ENCODE assay signal across 15 cellular contexts in genomic region chr14:58815046-58815701, GRCh38.
DNase-seq lines count a peak whose midpoint lies in the region; TF ChIP-seq lines count a peak whose summit lies in the region.
"Had no signal": no experiment of that assay in that cellular context is flagged by ENCODE, and none has a peak within 500 bp of the region (broad histone marks: within the 10 kb centered on the region; RNA-seq: fewer than 3 reads in every experiment).

No MANE protein-coding gene starts in this region.

- H4K20me1 ChIP-seq in osteoblast (ENCODE audit: insufficient read depth, low read length): no peaks in the 10 kb centered on the region

- H3K4me2 ChIP-seq in osteoblast (ENCODE audit: insufficient read depth, low read length): peak overlapping the region; percentile 50

- no peaks in the 10 kb centered on the region for H3K36me3 Mint-ChIP-seq in immature natural killer cell
- H3K36me3 Mint-ChIP-seq: activated naive CD4-positive, alpha-beta T cell treated with anti-CD3 and anti-CD28 coated beads, Interleukin-2, amount 10 ng/mL, durations not matched to agents 7 days and 5 days; CD8-positive, alpha-beta T cell had no signal

- H2AFZ ChIP-seq in osteoblast (ENCODE audit: low read length): no peak overlapping the region

- peak overlapping the region in 1 of 59 donors; percentile 0 for H3K4me3 ChIP-seq in dorsolateral prefrontal cortex
- H3K4me3 ChIP-seq in osteoblast (ENCODE audit: insufficient read depth, low read length): no peak overlapping the region
- H3K4me3 ChIP-seq: colonic mucosa, right lobe of liver, SK-N-MC had no signal

- H3K4me1 ChIP-seq in osteoblast (ENCODE audit: insufficient read depth, low read length): peaks cover 33% of the 10 kb centered on the region
- H3K4me1 ChIP-seq: colonic mucosa, foreskin keratinocyte, right lobe of liver had no signal

- no peaks in the 10 kb centered on the region for H3K4me1 Mint-ChIP-seq in immature natural killer cell
- H3K4me1 Mint-ChIP-seq: activated naive CD4-positive, alpha-beta T cell treated with anti-CD3 and anti-CD28 coated beads, Interleukin-2, amount 10 ng/mL, durations not matched to agents 7 days and 5 days had no signal

- peak; percentile 82 for DNase-seq in EH (ENCODE audit: low read depth)
- DNase-seq in NCI-H146 treated with DMSO at 0.1 percent for 48 hours (lab: John Stamatoyannopoulos, UW; ENCODE audit: unreplicated experiment): peak; percentile 32
- DNase-seq in dorsolateral prefrontal cortex: no peak
- no peak for DNase-seq in osteoblast (ENCODE audit: insufficient read length, low spot score, missing footprints)
- DNase-seq in medulla oblongata (ENCODE audit: extremely low spot score): no peak
- DNase-seq in immature natural killer cell: no peak
- no peak for DNase-seq in HEK293T (ENCODE audit: extremely low spot score)
- DNase-seq: activated naive CD4-positive, alpha-beta T cell treated with anti-CD3 and anti-CD28 coated beads, Interleukin-2, amount 10 ng/mL, durations not matched to agents 7 days and 5 days; CD8-positive, alpha-beta T cell; colonic mucosa; NCI-H1436 treated with DMSO at 0.1 percent for 48 hours; right lobe of liver had no signal

- intact Hi-C loops in dorsolateral prefrontal cortex (cut with DNase I): no loop called here

- no peaks in the 10 kb centered on the region for H3K9me3 Mint-ChIP-seq in immature natural killer cell
- H3K9me3 Mint-ChIP-seq: activated naive CD4-positive, alpha-beta T cell treated with anti-CD3 and anti-CD28 coated beads, Interleukin-2, amount 10 ng/mL, durations not matched to agents 7 days and 5 days; CD8-positive, alpha-beta T cell; stimulated activated naive CD8-positive, alpha-beta T cell treated with anti-CD3 and anti-CD28 coated beads, Interleukin-15, Interleukin-2, amounts not matched to agents 100 ng/mL and 50 ng/mL, for 24 hours had no signal

- no peak overlapping the region for H3K27ac Mint-ChIP-seq in immature natural killer cell
- H3K27ac Mint-ChIP-seq: activated naive CD4-positive, alpha-beta T cell treated with anti-CD3 and anti-CD28 coated beads, Interleukin-2, amount 10 ng/mL, durations not matched to agents 7 days and 5 days; CD8-positive, alpha-beta T cell; stimulated activated naive CD8-positive, alpha-beta T cell treated with anti-CD3 and anti-CD28 coated beads, Interleukin-15, Interleukin-2, amounts not matched to agents 100 ng/mL and 50 ng/mL, for 24 hours had no signal

- H3K9me3 ChIP-seq in osteoblast (ENCODE audit: low read depth, low read length): no peaks in the 10 kb centered on the region
- H3K9me3 ChIP-seq: colonic mucosa, right lobe of liver had no signal

- H3K27me3 ChIP-seq in dorsolateral prefrontal cortex (no peaks in the 10 kb centered on the region), osteoblast (ENCODE audit: insufficient read depth, low read length) (no peaks in the 10 kb centered on the region)
- H3K27me3 ChIP-seq: colonic mucosa, right lobe of liver had no signal

- no peak overlapping the region for H3K4me3 Mint-ChIP-seq in immature natural killer cell
- H3K4me3 Mint-ChIP-seq: activated naive CD4-positive, alpha-beta T cell treated with anti-CD3 and anti-CD28 coated beads, Interleukin-2, amount 10 ng/mL, durations not matched to agents 7 days and 5 days; CD8-positive, alpha-beta T cell; stimulated activated naive CD8-positive, alpha-beta T cell treated with anti-CD3 and anti-CD28 coated beads, Interleukin-15, Interleukin-2, amounts not matched to agents 100 ng/mL and 50 ng/mL, for 24 hours had no signal

- peaks cover 0 to 2% (median 1%) of the 10 kb centered on the region in 3 donors for H3K27me3 Mint-ChIP-seq in immature natural killer cell (ENCODE audit: low read depth in 3 of 3)

- POLR2A ChIA-PET in HEK293T (lab: Yijun Ruan, JAX): no interaction called here

- TF ChIP-seq CTCF in dorsolateral prefrontal cortex (IDR thresholded peaks at IDR 0.05 in 54 of 56, conservative IDR thresholded peaks at IDR 0.05 in 2 of 56; ENCODE audit: low read depth in 1 of 56, partially characterized antibody in 56 of 56): no peak
- no peak for TF ChIP-seq CTCF in osteoblast (IDR thresholded peaks at IDR 0.05; ENCODE audit: extremely low read depth, low read depth, low read length)

- H3K27ac ChIP-seq in dorsolateral prefrontal cortex: peak overlapping the region in 44 of 59 donors; percentile 4 to 92 (median 74)
- H3K27ac ChIP-seq in osteoblast (ENCODE audit: low read depth, low read length): peak overlapping the region; percentile 55
- H3K27ac ChIP-seq: colonic mucosa, foreskin keratinocyte, right lobe of liver, SK-N-MC had no signal

- H3K36me3 ChIP-seq in osteoblast (ENCODE audit: insufficient read depth, low read length): no peaks in the 10 kb centered on the region
- H3K36me3 ChIP-seq: colonic mucosa, right lobe of liver had no signal

- no peaks in the 10 kb centered on the region for H3K79me2 ChIP-seq in osteoblast (ENCODE audit: insufficient read depth, low read length)

- CTCF ChIA-PET in HEK293T (lab: Yijun Ruan, JAX): no interaction called here

TF ChIP-seq in HEK293T, 16 proteins besides CTCF, POLR2A, EP300 and RAD21:
- TF ChIP-seq FOXA1 (IDR thresholded peaks at IDR 0.05) (no peak), SUZ12 (IDR thresholded peaks at IDR 0.05) (no peak), TARDBP (IDR thresholded peaks at IDR 0.05) (no peak), HDGF (IDR thresholded peaks at IDR 0.05; ENCODE audit: borderline replicate concordance) (no peak), NFRKB (IDR thresholded peaks at IDR 0.05) (no peak), FOXK2 (IDR thresholded peaks at IDR 0.05) (no peak), L3MBTL2 (conservative IDR thresholded peaks at IDR 0.05) (no peak), SP1 (IDR thresholded peaks at IDR 0.05) (no peak), ARNT (IDR thresholded peaks at IDR 0.05) (no peak), ZNF384 (IDR thresholded peaks at IDR 0.05) (no peak), FOXM1 (IDR thresholded peaks at IDR 0.05; ENCODE audit: borderline replicate concordance) (no peak), LEF1 (IDR thresholded peaks at IDR 0.05; ENCODE audit: borderline replicate concordance) (no peak), CTBP1 (IDR thresholded peaks at IDR 0.05; ENCODE audit: borderline replicate concordance) (no peak), PKNOX1 (IDR thresholded peaks at IDR 0.05) (no peak), BHLHE40 (IDR thresholded peaks at IDR 0.05; ENCODE audit: borderline replicate concordance) (no peak), ELF4 (IDR thresholded peaks at IDR 0.05) (no peak)

Comparison
In these comparisons a context has a peak if more than half of its experiments do, and no peak if none do; other contexts are left out.
1. DNase-seq: peak in EH (single experiment) and NCI-H146 treated with DMSO at 0.1 percent for 48 hours (single experiment); none in dorsolateral prefrontal cortex (0 of 10), osteoblast (single experiment), medulla oblongata (single experiment), immature natural killer cell (0 of 3) and HEK293T (single experiment).